In the genomic region with DNA sequence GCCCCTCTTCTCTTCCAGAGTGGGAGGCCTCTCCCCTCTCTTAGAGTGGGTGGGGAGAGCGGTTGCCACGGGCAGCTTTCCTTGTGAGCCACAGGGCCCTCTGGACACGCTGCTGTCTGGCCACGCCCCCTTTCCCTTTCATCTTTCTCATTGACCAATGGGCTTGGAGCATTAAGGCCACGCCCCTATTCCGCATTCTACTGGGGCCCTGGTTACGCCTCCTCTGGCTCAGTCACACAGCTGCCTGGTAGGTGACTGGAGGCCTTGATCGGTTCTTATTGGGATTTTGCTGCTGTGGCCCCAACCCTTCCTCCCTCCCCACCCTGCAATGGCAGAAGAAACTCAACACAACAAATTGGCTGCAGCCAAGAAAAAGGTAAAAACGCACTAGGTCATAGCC, we compare ENCODE assay signal across 3 cellular contexts. TPM values are rescaled to one million over a fixed set of nuclear protein-coding genes. Genes with fewer than 3 reads are reported as not detected.
"Had no signal": no experiment of that assay in that cellular context is flagged by ENCODE, and none has a peak within 500 bp of the region (broad histone marks: within the 10 kb centered on the region; RNA-seq: fewer than 3 reads in every experiment).

A gene with protein sequence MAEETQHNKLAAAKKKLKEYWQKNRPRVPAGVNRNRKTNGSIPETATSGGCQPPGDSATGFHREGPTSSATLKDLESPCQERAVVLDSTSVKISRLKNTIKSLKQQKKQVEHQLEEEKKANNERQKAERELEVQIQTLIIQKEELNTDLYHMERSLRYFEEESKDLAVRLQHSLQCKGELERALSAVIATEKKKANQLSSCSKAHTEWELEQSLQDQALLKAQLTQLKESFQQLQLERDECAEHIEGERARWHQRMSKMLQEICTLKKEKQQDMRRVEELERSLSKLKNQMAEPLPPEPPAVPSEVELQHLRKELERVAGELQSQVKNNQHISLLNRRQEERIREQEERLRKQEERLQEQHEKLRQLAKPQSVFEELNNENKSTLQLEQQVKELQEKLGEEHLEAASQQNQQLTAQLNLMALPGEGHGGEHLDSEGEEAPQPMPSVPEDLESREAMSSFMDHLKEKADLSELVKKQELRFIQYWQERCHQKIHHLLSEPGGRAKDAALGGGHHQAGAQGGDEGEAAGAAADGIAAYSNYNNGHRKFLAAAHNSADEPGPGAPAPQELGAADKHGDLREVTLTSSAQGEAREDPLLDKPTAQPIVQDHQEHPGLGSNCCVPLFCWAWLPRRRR (plus strand): TSS at position 301 of the 400 bp plus-strand sequence. CDS start 28 bp downstream, at position 329.

RNA-seq across cellular contexts. Expression of the gene that starts here (rescaled TPM):
- total RNA-seq: activated CD8-positive, alpha-beta memory T cell treated with anti-CD3 and anti-CD28 coated beads for 36 hours; activated CD8-positive, alpha-beta T cell treated with anti-CD3 and anti-CD28 coated beads for 36 hours; WTC11 had no signal
